ENCODE assay signal across 1 cellular context in genomic region chr2:211128287-211128686, GRCh38.
TF ChIP-seq lines count a peak whose summit lies in the region.

No MANE protein-coding gene starts in this region.

TF ChIP-seq in H1, 55 proteins besides CTCF, POLR2A, EP300 and RAD21 (continued from another document):
- TF ChIP-seq, protein P1, sequence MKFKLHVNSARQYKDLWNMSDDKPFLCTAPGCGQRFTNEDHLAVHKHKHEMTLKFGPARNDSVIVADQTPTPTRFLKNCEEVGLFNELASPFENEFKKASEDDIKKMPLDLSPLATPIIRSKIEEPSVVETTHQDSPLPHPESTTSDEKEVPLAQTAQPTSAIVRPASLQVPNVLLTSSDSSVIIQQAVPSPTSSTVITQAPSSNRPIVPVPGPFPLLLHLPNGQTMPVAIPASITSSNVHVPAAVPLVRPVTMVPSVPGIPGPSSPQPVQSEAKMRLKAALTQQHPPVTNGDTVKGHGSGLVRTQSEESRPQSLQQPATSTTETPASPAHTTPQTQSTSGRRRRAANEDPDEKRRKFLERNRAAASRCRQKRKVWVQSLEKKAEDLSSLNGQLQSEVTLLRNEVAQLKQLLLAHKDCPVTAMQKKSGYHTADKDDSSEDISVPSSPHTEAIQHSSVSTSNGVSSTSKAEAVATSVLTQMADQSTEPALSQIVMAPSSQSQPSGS (IDR thresholded peaks at IDR 0.05; ENCODE audit: low read length): no peak
- TF ChIP-seq USF2 (IDR thresholded peaks at IDR 0.05; ENCODE audit: low read length) (no peak), CBX5 (IDR thresholded peaks at IDR 0.05; ENCODE audit: low read depth, low read length) (no peak), PHF8 (conservative IDR thresholded peaks at IDR 0.05; ENCODE audit: low read depth, low read length) (no peak), KDM1A (IDR thresholded peaks at IDR 0.05; ENCODE audit: borderline replicate concordance, low read length) (no peak)
